In genomic region chr1:56459260-56459659, GRCh38 we compare ENCODE assay signal across 25 cellular contexts.
"Had no signal": no experiment of that assay in that cellular context is flagged by ENCODE, and none has a peak within 500 bp of the region (broad histone marks: within the 10 kb centered on the region; RNA-seq: fewer than 3 reads in every experiment).

No MANE protein-coding gene starts in this region.

- H3K9me3 Mint-ChIP-seq: activated CD4-positive, alpha-beta T cell treated with anti-CD3 and anti-CD28 coated beads, Interleukin-2, amount 10 ng/mL, durations not matched to agents 7 days and 5 days; activated naive CD4-positive, alpha-beta T cell treated with anti-CD3 and anti-CD28 coated beads, Interleukin-2, amount 50 U/mL, for 24 hours; activated naive CD8-positive, alpha-beta T cell treated with anti-CD3 and anti-CD28 coated beads, Interleukin-2, amount 10 ng/mL, durations not matched to agents 7 days and 5 days; activated T-cell treated with anti-CD3 and anti-CD28 coated beads, Interleukin-2, amount 50 U/mL, for 24 hours; activated T-helper 2 cell treated with anti-CD3 and anti-CD28 coated beads, Interferon-gamma antibody, Interleukin-2, Interleukin-4, amounts not matched to agents 10 μg/mL and 5 μg/mL and 100 μg/mL, durations not matched to agents 14 hours and 24 hours and 36 hours had no signal

- H3K4me3 Mint-ChIP-seq: activated CD4-positive, alpha-beta T cell treated with anti-CD3 and anti-CD28 coated beads for 36 hours; activated CD4-positive, alpha-beta T cell treated with anti-CD3 and anti-CD28 coated beads, Interleukin-2, amount 10 ng/mL, durations not matched to agents 7 days and 5 days; activated CD8-positive, alpha-beta T cell treated with anti-CD3 and anti-CD28 coated beads, Interleukin-2, amount 10 ng/mL, durations not matched to agents 7 days and 5 days; activated naive CD4-positive, alpha-beta T cell treated with anti-CD3 and anti-CD28 coated beads, Interleukin-2, amount 50 U/mL, for 24 hours; activated naive CD8-positive, alpha-beta T cell treated with anti-CD3 and anti-CD28 coated beads, Interleukin-2, amount 10 ng/mL, durations not matched to agents 7 days and 5 days; activated T-cell treated with anti-CD3 and anti-CD28 coated beads, Interleukin-2, amount 50 U/mL, for 24 hours had no signal

- H3K36me3 Mint-ChIP-seq: activated naive CD4-positive, alpha-beta T cell treated with anti-CD3 and anti-CD28 coated beads, Interleukin-2, amount 50 U/mL, for 24 hours; activated naive CD8-positive, alpha-beta T cell treated with anti-CD3 and anti-CD28 coated beads, Interleukin-2, amount 10 ng/mL, durations not matched to agents 7 days and 5 days had no signal

- H3K27me3 Mint-ChIP-seq: activated CD4-positive, alpha-beta T cell treated with anti-CD3 and anti-CD28 coated beads for 36 hours; activated CD4-positive, alpha-beta T cell treated with anti-CD3 and anti-CD28 coated beads, Interleukin-2, amount 10 ng/mL, durations not matched to agents 7 days and 5 days; activated naive CD8-positive, alpha-beta T cell treated with anti-CD3 and anti-CD28 coated beads, Interleukin-2, amount 10 ng/mL, durations not matched to agents 7 days and 5 days; activated T-cell treated with anti-CD3 and anti-CD28 coated beads, Interleukin-2, amount 50 U/mL, for 24 hours had no signal

- DNase-seq: activated CD4-positive, alpha-beta T cell treated with anti-CD3 and anti-CD28 coated beads for 36 hours; activated CD4-positive, alpha-beta T cell treated with anti-CD3 and anti-CD28 coated beads, Interleukin-2, amount 10 ng/mL, durations not matched to agents 7 days and 5 days; activated CD4-positive, alpha-beta T cell treated with anti-CD3 and anti-CD28 coated beads, Interleukin-2, amount 50 U/mL, for 48 hours; activated CD8-positive, alpha-beta T cell treated with anti-CD3 and anti-CD28 coated beads, Interleukin-2, amount 10 ng/mL, durations not matched to agents 7 days and 5 days; activated gamma-delta T cell; activated naive CD4-positive, alpha-beta T cell treated with Interleukin-2 at 50 U/mL for 16 hours; activated naive CD8-positive, alpha-beta T cell treated with anti-CD3 and anti-CD28 coated beads, Interleukin-2, amount 10 ng/mL, durations not matched to agents 7 days and 5 days; activated T-cell treated with anti-CD3 and anti-CD28 coated beads, Interleukin-2, amount 50 U/mL, for 24 hours; amygdala; body of pancreas; MM.1S; MV-4-11; NCI-H1092; NCI-H1436 treated with DMSO at 0.1 percent for 48 hours; NCI-H1694 treated with DMSO at 0.1 percent for 48 hours; NCI-H2029; NCI-H345; NCI-H526; NCI-H748 treated with DMSO at 0.1 percent for 48 hours; NK-92 treated with Interleukin-12 subunit alpha and Interleukin-12 subunit beta, amount 100 ng/mL, for 24 hours; SHP77; SJCRH30; T1000 had no signal

- H3K4me1 Mint-ChIP-seq: activated CD4-positive, alpha-beta T cell treated with anti-CD3 and anti-CD28 coated beads for 36 hours; activated CD4-positive, alpha-beta T cell treated with anti-CD3 and anti-CD28 coated beads, Interleukin-2, amount 10 ng/mL, durations not matched to agents 7 days and 5 days; activated naive CD4-positive, alpha-beta T cell treated with anti-CD3 and anti-CD28 coated beads, Interleukin-2, amount 50 U/mL, for 24 hours; activated naive CD8-positive, alpha-beta T cell treated with anti-CD3 and anti-CD28 coated beads, Interleukin-2, amount 10 ng/mL, durations not matched to agents 7 days and 5 days had no signal

- H3K27ac Mint-ChIP-seq: activated CD4-positive, alpha-beta T cell treated with anti-CD3 and anti-CD28 coated beads for 36 hours; activated CD4-positive, alpha-beta T cell treated with anti-CD3 and anti-CD28 coated beads, Interleukin-2, amount 10 ng/mL, durations not matched to agents 7 days and 5 days; activated CD8-positive, alpha-beta T cell treated with anti-CD3 and anti-CD28 coated beads, Interleukin-2, amount 10 ng/mL, durations not matched to agents 7 days and 5 days; activated naive CD4-positive, alpha-beta T cell treated with anti-CD3 and anti-CD28 coated beads, Interleukin-2, amount 50 U/mL, for 24 hours; activated naive CD8-positive, alpha-beta T cell treated with anti-CD3 and anti-CD28 coated beads, Interleukin-2, amount 10 ng/mL, durations not matched to agents 7 days and 5 days; activated T-cell treated with anti-CD3 and anti-CD28 coated beads, Interleukin-2, amount 50 U/mL, for 24 hours; activated T-helper 2 cell treated with anti-CD3 and anti-CD28 coated beads, Interferon-gamma antibody, Interleukin-2, Interleukin-4, amounts not matched to agents 10 μg/mL and 5 μg/mL and 100 μg/mL, durations not matched to agents 14 hours and 24 hours and 36 hours had no signal
